Comparison of ENCODE assay signal across 23 cellular contexts in genomic region chr7:31087351-31087750, GRCh38. TPM values are rescaled to one million over a fixed set of nuclear protein-coding genes. Genes with fewer than 3 reads are reported as not detected.
"Had no signal": no experiment of that assay in that cellular context is flagged by ENCODE, and none has a peak within 500 bp of the region (broad histone marks: within the 10 kb centered on the region; RNA-seq: fewer than 3 reads in every experiment).

No MANE protein-coding gene starts in this region.

- H3K9me3 ChIP-seq: SK-N-SH had no signal

- H3K4me2 ChIP-seq: SK-N-SH had no signal

- H3K27ac ChIP-seq: RWPE1 had no signal

- H3K9ac ChIP-seq: SK-N-SH had no signal

- ATAC-seq: PC-3 had no signal

- DNase-seq: KBM-7, MV-4-11, NCI-H1048, NCI-H1105, NCI-H1417, NCI-H1436 treated with DMSO at 0.1 percent for 48 hours, NCI-H1694, NCI-H187 treated with DMSO at 0.1 percent for 48 hours, NCI-H2029 treated with DMSO at 0.1 percent for 48 hours, NCI-H2171, NCI-H226, NCI-H446, NCI-H510A, NCI-H524 treated with DMSO at 0.1 percent for 48 hours, NCI-H69, NCI-H774, PC-3, SHP77, SK-N-SH had no signal

RNA-seq across cellular contexts. Expression of gene ADCYAP1R1, which starts 35.2 kb away (rescaled TPM):
- total RNA-seq: HT-29, MCF 10A, PC-3, SK-MEL-5 had no signal
